Comparison of ENCODE assay signal across 28 cellular contexts in genomic region chr4:4752576-4753401, GRCh38.
DNase-seq lines count a peak whose midpoint lies in the region; ATAC-seq and TF ChIP-seq lines count a peak whose summit lies in the region.
"Had no signal": no experiment of that assay in that cellular context is flagged by ENCODE, and none has a peak within 500 bp of the region (broad histone marks: within the 10 kb centered on the region; RNA-seq: fewer than 3 reads in every experiment).

No MANE protein-coding gene starts in this region.

- peak overlapping the region; percentile 22 for H3K18ac ChIP-seq in neuronal stem cell (ENCODE audit: low read length)

- peak; percentile 37 for TF ChIP-seq CTCF in VCaP (conservative IDR thresholded peaks at IDR 0.05)

- peaks cover 0 to 16% of the 10 kb centered on the region in 2 donors for H3K4me1 ChIP-seq in neuronal stem cell (ENCODE audit: control insufficient read depth in 2 of 2, insufficient read depth in 1 of 2, low read depth in 1 of 2, low read length in 2 of 2)
- H3K4me1 ChIP-seq: ascending aorta, testis had no signal

- H3K4me3 ChIP-seq in neuronal stem cell (ENCODE audit: low read length in 2 of 2) = no peak overlapping the region
- H3K4me3 ChIP-seq: ascending aorta, spleen, testis had no signal

- no peak overlapping the region for H3K23ac ChIP-seq in neuronal stem cell (ENCODE audit: low read depth, low read length, poor library complexity)

- no CpG with 5 or more reads among the region's 15 CpGs for WGBS in neuronal stem cell (ENCODE audit: extremely low coverage in 2 of 2, insufficient read length in 2 of 2, insufficient replicate concordance in 1 of 2), 2 donors

- no peak overlapping the region for H4K91ac ChIP-seq in neuronal stem cell (ENCODE audit: low read depth, low read length, poor library complexity)

- H2BK15ac ChIP-seq in neuronal stem cell (ENCODE audit: low read length) = no peak overlapping the region

- no peak overlapping the region for H2BK5ac ChIP-seq in neuronal stem cell (ENCODE audit: low read length)

- H2AFZ ChIP-seq in neuronal stem cell (ENCODE audit: low read length) = no peak overlapping the region

- intact Hi-C loops in head of caudate nucleus (cut with DNase I) = no loop called here

- no peak for ATAC-seq in GM21786 (IDR thresholded peaks at IDR 0.05; ENCODE audit: unreplicated experiment)
- ATAC-seq: HepG2; stimulated activated naive B cell treated with anti-CD40 and anti-IgM and Interleukin-4, amounts not matched to agents 10 μg/mL and 1 μg/mL and 100 μg/mL, for 72 hours had no signal

- H3K79me1 ChIP-seq in neuronal stem cell (ENCODE audit: low read depth, low read length) = no peaks in the 10 kb centered on the region

- no peak overlapping the region for H3K4me2 ChIP-seq in neuronal stem cell (ENCODE audit: insufficient read depth, low read length, poor library complexity, severe bottlenecking)

- DNase-seq in A172 (ENCODE audit: low spot score) (peak; percentile 26), HEK293T (ENCODE audit: extremely low spot score) (no peak), neuronal stem cell (ENCODE audit: low spot score) (no peak), anterior cingulate cortex (lab: John Stamatoyannopoulos, UW) (no peak), head of caudate nucleus (no peak)
- no peak for DNase-seq in activated CD4-positive, CD25-positive, alpha-beta regulatory T cell treated with anti-CD3 and anti-CD28 coated beads, Interleukin-2, amount 50 U/mL, for 72 hours
- DNase-seq: 8988T; activated B cell treated with CpG ODN at 0.5 μM for 24 hours; activated CD4-positive, alpha-beta memory T cell treated with anti-CD3 and anti-CD28 coated beads for 36 hours; central memory CD4-positive, alpha-beta T cell; dermis blood vessel endothelial cell; GOT3; Kasumi-1; kidney glomerular epithelial cell; NCI-H1105; NCI-H2029 treated with DMSO at 0.1 percent for 48 hours; NCI-H82; occipital lobe; spleen; stimulated activated CD4-positive, alpha-beta T cell treated with anti-CD3 and anti-CD28 coated beads, Interleukin-2, amount 100 ng/mL, for 48 hours; stimulated activated naive B cell treated with anti-CD40 and anti-IgM and Interleukin-4, amounts not matched to agents 10 μg/mL and 1 μg/mL and 100 μg/mL, for 72 hours; T-helper 9 cell; testis had no signal

- POLR2A ChIA-PET in HEK293T (lab: Yijun Ruan, JAX) = no interaction called here

- no peak overlapping the region for H4K8ac ChIP-seq in neuronal stem cell (ENCODE audit: low read depth, low read length)

- H3K9me3 ChIP-seq in neuronal stem cell (replicated peaks in 1 of 2; ENCODE audit: control insufficient read depth in 2 of 2, insufficient read depth in 1 of 2, low read depth in 1 of 2, low read length in 2 of 2) = no peaks in the 10 kb centered on the region
- H3K9me3 ChIP-seq: ascending aorta, testis had no signal

- no peak overlapping the region for H3K4ac ChIP-seq in neuronal stem cell (ENCODE audit: low read length)

- H2BK12ac ChIP-seq in neuronal stem cell (ENCODE audit: low read length) = no peak overlapping the region

- no peak overlapping the region for H2AK5ac ChIP-seq in neuronal stem cell (ENCODE audit: low read depth, low read length)

- peak overlapping the region; percentile 85 for H3K27ac ChIP-seq in VCaP
- H3K27ac ChIP-seq in neuronal stem cell (replicated peaks; ENCODE audit: low read length) = no peak overlapping the region
- H3K27ac ChIP-seq: ascending aorta, HL-60, spleen, testis had no signal

- H3K9ac ChIP-seq in neuronal stem cell (ENCODE audit: low read depth, low read length, poor library complexity) = no peak overlapping the region

- no peak overlapping the region for H3K14ac ChIP-seq in neuronal stem cell (ENCODE audit: low read length)

- no peaks in the 10 kb centered on the region for H3K36me3 ChIP-seq in neuronal stem cell (replicated peaks in 1 of 2; ENCODE audit: control insufficient read depth in 2 of 2, insufficient read depth in 2 of 2, low read length in 2 of 2)
- H3K36me3 ChIP-seq: ascending aorta, spleen had no signal

- CTCF ChIA-PET in HEK293T (lab: Yijun Ruan, JAX) = no interaction called here

- H2BK120ac ChIP-seq in neuronal stem cell (ENCODE audit: low read depth, low read length) = no peak overlapping the region

- H3K27me3 ChIP-seq in neuronal stem cell (ENCODE audit: control insufficient read depth in 3 of 3, insufficient read depth in 3 of 3, low read depth in 1 of 3, low read length in 3 of 3) = no peaks in the 10 kb centered on the region
- H3K27me3 ChIP-seq: ascending aorta, testis had no signal

TF ChIP-seq in HEK293T, 16 proteins besides CTCF, POLR2A, EP300 and RAD21:
- TF ChIP-seq CTBP1 (IDR thresholded peaks at IDR 0.05; ENCODE audit: borderline replicate concordance) = peak; percentile 51; the same call in 1 of the 2 replicates
- peak; percentile 63; the same call in 1 of the 2 replicates for TF ChIP-seq PKNOX1 (IDR thresholded peaks at IDR 0.05)
- no peak for TF ChIP-seq FOXM1 (IDR thresholded peaks at IDR 0.05; ENCODE audit: borderline replicate concordance)
